ENCODE assay signal across 13 cellular contexts in the genomic region with DNA sequence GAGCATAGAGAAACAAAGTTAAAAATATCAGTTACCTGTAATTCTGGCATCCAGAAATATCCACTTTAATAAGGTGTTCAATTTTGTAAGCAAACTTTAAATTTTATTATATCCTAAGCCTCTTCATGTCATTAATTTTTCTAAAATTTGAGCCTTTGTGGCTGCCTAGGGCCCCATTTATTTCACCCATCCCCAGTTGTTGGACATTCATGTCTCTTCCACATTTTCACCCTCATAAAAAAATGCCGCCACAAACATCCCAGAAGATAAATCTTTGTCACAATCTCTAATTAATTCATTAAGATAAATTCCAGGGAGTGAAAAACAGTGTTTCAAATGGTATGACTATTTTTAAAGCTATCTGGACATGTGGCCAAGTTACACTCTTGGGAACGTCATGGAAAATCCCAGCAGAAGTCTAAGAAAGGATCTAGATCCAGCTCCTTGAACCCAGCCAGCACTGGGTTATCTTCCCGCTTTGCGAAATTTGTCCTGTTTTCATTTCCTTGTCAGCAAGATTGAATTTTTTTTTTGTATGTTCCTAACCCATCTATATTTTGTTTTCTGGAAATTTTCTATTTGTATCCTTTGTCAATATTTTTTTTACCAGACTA.
A peak's percentile ranks its signal among the peaks of the same experiment; 100 is the strongest.
DNase-seq lines count a peak whose midpoint lies in the region; ATAC-seq, FAIRE-seq and TF ChIP-seq lines count a peak whose summit lies in the region.
"Had no signal": no experiment of that assay in that cellular context is flagged by ENCODE, and none has a peak within 500 bp of the region (broad histone marks: within the 10 kb centered on the region; RNA-seq: fewer than 3 reads in every experiment).

No MANE protein-coding gene starts in this region.

- peak; percentile 90 for FAIRE-seq in endometrium (lab: Jason Lieb, UNC)
- FAIRE-seq: H54 had no signal

- ATAC-seq in activated T-cell treated with anti-CD3 and anti-CD28 coated beads, Interleukin-2, amount 50 U/mL, for 4 hours = no peak
- no peak for ATAC-seq in stimulated activated effector memory CD8-positive, alpha-beta T cell treated with anti-CD3 and anti-CD28 coated beads, Interleukin-12 subunit alpha, Interleukin-12 subunit beta, amount 100 ng/mL, for 72 hours

- H3K27ac Mint-ChIP-seq in stimulated activated effector memory CD8-positive, alpha-beta T cell treated with anti-CD3 and anti-CD28 coated beads, Interleukin-12 subunit alpha, Interleukin-12 subunit beta, amount 100 ng/mL, for 72 hours = no peak overlapping the region
- H3K27ac Mint-ChIP-seq: activated naive CD4-positive, alpha-beta T cell treated with anti-CD3 and anti-CD28 coated beads for 36 hours; dendritic cell treated with granulocyte-macrophage colony-stimulating factor and Interleukin-4, amounts not matched to agents 40 ng/mL and 50 ng/mL, for 4 days had no signal

- no peaks in the 10 kb centered on the region for H3K27me3 ChIP-seq in layer of hippocampus (ENCODE audit: control insufficient read depth, insufficient read depth, low read length)
- H3K27me3 ChIP-seq in stomach smooth muscle (ENCODE audit: control insufficient read depth in 1 of 2, insufficient read depth in 2 of 2, low read length in 2 of 2) = no peaks in the 10 kb centered on the region
- no peaks in the 10 kb centered on the region for H3K27me3 ChIP-seq in prostate gland (replicated peaks; ENCODE audit: insufficient read depth)
- H3K27me3 ChIP-seq: SJSA1 had no signal

- TF ChIP-seq POLR2A in prostate gland (IDR thresholded peaks at IDR 0.05) = no peak

- no peak for DNase-seq in activated T-cell treated with anti-CD3 and anti-CD28 coated beads, Interleukin-2, amount 50 U/mL, for 4 hours
- DNase-seq in NCI-H1105 (lab: John Stamatoyannopoulos, UW) = no peak
- DNase-seq in prostate gland (ENCODE audit: low spot score) = no peak
- DNase-seq in stimulated activated effector memory CD8-positive, alpha-beta T cell treated with anti-CD3 and anti-CD28 coated beads, Interleukin-12 subunit alpha, Interleukin-12 subunit beta, amount 100 ng/mL, for 72 hours (ENCODE audit: low spot score in 2 of 2) = no peak
- DNase-seq: activated naive CD4-positive, alpha-beta T cell treated with anti-CD3 and anti-CD28 coated beads for 36 hours had no signal

- no peaks in the 10 kb centered on the region for H3K4me1 ChIP-seq in HEK293 (ENCODE audit: control insufficient read depth, insufficient read depth, low read length)
- peaks cover 24% of the 10 kb centered on the region for H3K4me1 ChIP-seq in stomach smooth muscle (ENCODE audit: control insufficient read depth, insufficient read depth, low read length)
- peaks cover 5% of the 10 kb centered on the region for H3K4me1 ChIP-seq in prostate gland (replicated peaks)

- H3K9me3 ChIP-seq in HEK293 (ENCODE audit: control insufficient read depth, insufficient read depth, low read depth, low read length) = no peaks in the 10 kb centered on the region
- no peaks in the 10 kb centered on the region for H3K9me3 ChIP-seq in stomach smooth muscle (ENCODE audit: control insufficient read depth in 2 of 2, low read length in 2 of 2)
- no peaks in the 10 kb centered on the region for H3K9me3 ChIP-seq in prostate gland
- H3K9me3 ChIP-seq: SJSA1 had no signal

- peaks cover 1% of the 10 kb centered on the region for H3K27me3 Mint-ChIP-seq in activated T-cell treated with anti-CD3 and anti-CD28 coated beads, Interleukin-2, amount 50 U/mL, for 4 hours (ENCODE audit: low read depth)

- WGBS in prostate gland = 63% methylated on average over 4 of the region's 4 CpGs

- no peak overlapping the region for H3K27ac ChIP-seq in HEK293 (ENCODE audit: extremely low read depth, low read depth, low read length)
- H3K27ac ChIP-seq in layer of hippocampus (ENCODE audit: low read depth, low read length) = peak overlapping the region; percentile 42
- H3K27ac ChIP-seq in stomach smooth muscle (ENCODE audit: low read length) = peak overlapping the region; percentile 69
- H3K27ac ChIP-seq in prostate gland = peak overlapping the region in 1 of 2 donors; percentile 46
- H3K27ac ChIP-seq: C4-2B, SJSA1 had no signal

- H3K4me3 ChIP-seq in HEK293 (ENCODE audit: low read depth, low read length) (no peak overlapping the region), stomach smooth muscle (ENCODE audit: low read length in 2 of 2) (no peak overlapping the region), prostate gland (no peak overlapping the region)
- H3K4me3 ChIP-seq: SJSA1 had no signal

- peaks cover 49% of the 10 kb centered on the region for H3K4me1 Mint-ChIP-seq in activated T-cell treated with anti-CD3 and anti-CD28 coated beads, Interleukin-2, amount 50 U/mL, for 4 hours (ENCODE audit: low read depth)
- H3K4me1 Mint-ChIP-seq in stimulated activated effector memory CD8-positive, alpha-beta T cell treated with anti-CD3 and anti-CD28 coated beads, Interleukin-12 subunit alpha, Interleukin-12 subunit beta, amount 100 ng/mL, for 72 hours = peaks cover 32% of the 10 kb centered on the region

- no peak overlapping the region for H3K4me3 Mint-ChIP-seq in activated T-cell treated with anti-CD3 and anti-CD28 coated beads, Interleukin-2, amount 50 U/mL, for 4 hours
- H3K4me3 Mint-ChIP-seq in stimulated activated effector memory CD8-positive, alpha-beta T cell treated with anti-CD3 and anti-CD28 coated beads, Interleukin-12 subunit alpha, Interleukin-12 subunit beta, amount 100 ng/mL, for 72 hours = no peak overlapping the region
- H3K4me3 Mint-ChIP-seq: activated naive CD4-positive, alpha-beta T cell treated with anti-CD3 and anti-CD28 coated beads for 36 hours; dendritic cell treated with granulocyte-macrophage colony-stimulating factor and Interleukin-4, amounts not matched to agents 40 ng/mL and 50 ng/mL, for 4 days had no signal

- H3K9ac ChIP-seq in stomach smooth muscle (ENCODE audit: low read length in 2 of 2) = no peak overlapping the region

- H3K36me3 ChIP-seq in HEK293 (ENCODE audit: control insufficient read depth in 2 of 2, insufficient read depth in 1 of 2, low read length in 2 of 2) (no peaks in the 10 kb centered on the region), stomach smooth muscle (ENCODE audit: control insufficient read depth in 2 of 2, insufficient read depth in 2 of 2, low read length in 2 of 2) (no peaks in the 10 kb centered on the region), prostate gland (no peaks in the 10 kb centered on the region)
- H3K36me3 ChIP-seq: SJSA1 had no signal

- TF ChIP-seq CTCF in HEK293 (tag by site-specific recombination; IDR thresholded peaks at IDR 0.05) (no peak), prostate gland (IDR thresholded peaks at IDR 0.05) (no peak)

- CTCF ChIA-PET in HEK293 (lab: Yijun Ruan, JAX) = interaction anchor here (0.6 kb wide), 2 partner anchors 30 to 99 kb away, joined by 3 to 5 read pairs; no protein-coding TSS in a partner anchor

- H3K9me3 Mint-ChIP-seq in activated T-cell treated with anti-CD3 and anti-CD28 coated beads, Interleukin-2, amount 50 U/mL, for 4 hours = no peaks in the 10 kb centered on the region
- H3K9me3 Mint-ChIP-seq in stimulated activated effector memory CD8-positive, alpha-beta T cell treated with anti-CD3 and anti-CD28 coated beads, Interleukin-12 subunit alpha, Interleukin-12 subunit beta, amount 100 ng/mL, for 72 hours = no peaks in the 10 kb centered on the region
- H3K9me3 Mint-ChIP-seq: activated naive CD4-positive, alpha-beta T cell treated with anti-CD3 and anti-CD28 coated beads for 36 hours; dendritic cell treated with granulocyte-macrophage colony-stimulating factor and Interleukin-4, amounts not matched to agents 40 ng/mL and 50 ng/mL, for 4 days had no signal

- H3K36me3 Mint-ChIP-seq in activated T-cell treated with anti-CD3 and anti-CD28 coated beads, Interleukin-2, amount 50 U/mL, for 4 hours (ENCODE audit: insufficient read depth) = no peaks in the 10 kb centered on the region
- no peaks in the 10 kb centered on the region for H3K36me3 Mint-ChIP-seq in stimulated activated effector memory CD8-positive, alpha-beta T cell treated with anti-CD3 and anti-CD28 coated beads, Interleukin-12 subunit alpha, Interleukin-12 subunit beta, amount 100 ng/mL, for 72 hours

- POLR2A ChIA-PET in HEK293 (lab: Yijun Ruan, JAX) = no interaction called here

- intact Hi-C loops in prostate gland (cut with DNase I) = no loop called here

TF ChIP-seq in HEK293, 187 proteins besides CTCF, POLR2A, EP300 and RAD21:
- TF ChIP-seq MZF1 (tag by site-specific recombination; IDR thresholded peaks at IDR 0.05; ENCODE audit: borderline replicate concordance) (peak; percentile 95; the same call in 1 of the 2 replicates), TCF7L2 (IDR thresholded peaks at IDR 0.05; ENCODE audit: borderline replicate concordance, low read depth, low read length) (no peak)
